Comparison of ENCODE assay signal across 1 cellular context in genomic region chr1:165137551-165138316, GRCh38.
TF ChIP-seq lines count a peak whose summit lies in the region.

No MANE protein-coding gene starts in this region.

TF ChIP-seq in HepG2, 621 proteins besides CTCF, POLR2A, EP300 and RAD21 (continued from another document and continues in another):
- TF ChIP-seq TEAD3 (CRISPR knock-in tag; optimal IDR thresholded peaks at IDR 0.05; ENCODE audit: borderline replicate concordance) (peak; percentile 74), MAX (IDR thresholded peaks at IDR 0.05) (0 out of 2 replicates have a peak, but pooled peaks have one; percentile 29), ETV5 (CRISPR knock-in tag; IDR thresholded peaks at IDR 0.05; ENCODE audit: borderline replicate concordance) (no peak), MXD3 (CRISPR knock-in tag; IDR thresholded peaks at IDR 0.05) (no peak), DNMT3B (CRISPR knock-in tag; conservative IDR thresholded peaks at IDR 0.05) (no peak), NBN (conservative IDR thresholded peaks at IDR 0.05) (no peak), HDAC2 (CRISPR knock-in tag; IDR thresholded peaks at IDR 0.05) (peak; percentile 88), TFDP1 (CRISPR knock-in tag; IDR thresholded peaks at IDR 0.05; ENCODE audit: borderline replicate concordance) (no peak), SMYD3 (CRISPR knock-in tag; IDR thresholded peaks at IDR 0.05) (no peak), PAXIP1 (CRISPR knock-in tag; conservative IDR thresholded peaks at IDR 0.05) (peak; percentile 83), HNRNPUL1 (IDR thresholded peaks at IDR 0.05; ENCODE audit: low read depth, low read length) (no peak), ZNF431 (CRISPR knock-in tag; IDR thresholded peaks at IDR 0.05; ENCODE audit: borderline replicate concordance, low read depth) (no peak), KLF6 (CRISPR knock-in tag; IDR thresholded peaks at IDR 0.05) (no peak), CHD4 (IDR thresholded peaks at IDR 0.05; ENCODE audit: borderline replicate concordance, low read length) (no peak), ZBTB2 (CRISPR knock-in tag; IDR thresholded peaks at IDR 0.05; ENCODE audit: low read depth) (no peak), ZNF564 (CRISPR knock-in tag; IDR thresholded peaks at IDR 0.05) (no peak), ZNF496 (CRISPR knock-in tag; IDR thresholded peaks at IDR 0.05; ENCODE audit: insufficient replicate concordance) (no peak), NCOA2 (CRISPR knock-in tag; IDR thresholded peaks at IDR 0.05) (peak; percentile 93), HOXA9 (CRISPR knock-in tag; IDR thresholded peaks at IDR 0.05; ENCODE audit: borderline replicate concordance) (no peak), RELA (CRISPR knock-in tag; IDR thresholded peaks at IDR 0.05) (no peak), ZNF768 (CRISPR knock-in tag; IDR thresholded peaks at IDR 0.05) (no peak), ZSCAN22 (CRISPR knock-in tag; IDR thresholded peaks at IDR 0.05) (no peak), MIER2 (CRISPR knock-in tag; IDR thresholded peaks at IDR 0.05) (no peak), ISX (CRISPR knock-in tag; conservative IDR thresholded peaks at IDR 0.05) (no peak), CREBL2 (CRISPR knock-in tag; IDR thresholded peaks at IDR 0.05; ENCODE audit: borderline replicate concordance) (no peak), ZNF883 (CRISPR knock-in tag; IDR thresholded peaks at IDR 0.05; ENCODE audit: not compliant biosample characterization) (no peak), SNRNP70 (IDR thresholded peaks at IDR 0.05; ENCODE audit: low read depth, low read length) (no peak), CREB1 (IDR thresholded peaks at IDR 0.05) (no peak), CREB1 (CRISPR knock-in tag; IDR thresholded peaks at IDR 0.05) (peak; percentile 59; the same call in 1 of the 2 replicates), MTA1 (CRISPR knock-in tag; IDR thresholded peaks at IDR 0.05; ENCODE audit: borderline replicate concordance) (no peak), GTF2F1 (IDR thresholded peaks at IDR 0.05; ENCODE audit: low read length) (no peak), TEF (CRISPR knock-in tag; IDR thresholded peaks at IDR 0.05) (no peak), FOXM1 (CRISPR knock-in tag; IDR thresholded peaks at IDR 0.05) (no peak), HDAC6 (IDR thresholded peaks at IDR 0.05; ENCODE audit: low read depth, low read length) (no peak), GPBP1L1 (CRISPR knock-in tag; IDR thresholded peaks at IDR 0.05) (no peak), NCOA5 (CRISPR knock-in tag; IDR thresholded peaks at IDR 0.05) (no peak), TAF15 (IDR thresholded peaks at IDR 0.05; ENCODE audit: low read depth, low read length, poor library complexity, severe bottlenecking) (no peak)
- TF ChIP-seq, protein P1, sequence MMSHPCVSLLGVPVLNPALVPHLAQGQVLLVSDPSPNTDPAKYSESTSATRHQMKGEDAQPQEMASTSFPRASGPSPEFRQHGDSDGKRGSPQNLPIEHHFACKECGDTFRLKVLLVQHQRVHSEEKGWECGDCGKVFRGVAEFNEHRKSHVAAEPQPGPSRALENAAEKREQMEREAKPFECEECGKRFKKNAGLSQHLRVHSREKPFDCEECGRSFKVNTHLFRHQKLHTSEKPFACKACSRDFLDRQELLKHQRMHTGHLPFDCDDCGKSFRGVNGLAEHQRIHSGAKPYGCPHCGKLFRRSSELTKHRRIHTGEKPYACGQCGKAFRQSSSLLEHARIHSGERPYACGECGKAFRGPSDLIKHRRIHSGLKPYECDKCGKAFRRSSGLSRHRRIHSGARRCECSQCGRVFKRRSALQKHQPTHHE (CRISPR knock-in tag; IDR thresholded peaks at IDR 0.05; ENCODE audit: borderline replicate concordance), result no peak
- TF ChIP-seq, protein P2, sequence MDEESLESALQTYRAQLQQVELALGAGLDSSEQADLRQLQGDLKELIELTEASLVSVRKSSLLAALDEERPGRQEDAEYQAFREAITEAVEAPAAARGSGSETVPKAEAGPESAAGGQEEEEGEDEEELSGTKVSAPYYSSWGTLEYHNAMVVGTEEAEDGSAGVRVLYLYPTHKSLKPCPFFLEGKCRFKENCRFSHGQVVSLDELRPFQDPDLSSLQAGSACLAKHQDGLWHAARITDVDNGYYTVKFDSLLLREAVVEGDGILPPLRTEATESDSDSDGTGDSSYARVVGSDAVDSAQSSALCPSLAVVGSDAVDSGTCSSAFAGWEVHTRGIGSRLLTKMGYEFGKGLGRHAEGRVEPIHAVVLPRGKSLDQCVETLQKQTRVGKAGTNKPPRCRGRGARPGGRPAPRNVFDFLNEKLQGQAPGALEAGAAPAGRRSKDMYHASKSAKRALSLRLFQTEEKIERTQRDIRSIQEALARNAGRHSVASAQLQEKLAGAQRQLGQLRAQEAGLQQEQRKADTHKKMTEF (CRISPR knock-in tag; IDR thresholded peaks at IDR 0.05), result peak; percentile 43; the same call in 1 of the 2 replicates
- TF ChIP-seq, protein P3, sequence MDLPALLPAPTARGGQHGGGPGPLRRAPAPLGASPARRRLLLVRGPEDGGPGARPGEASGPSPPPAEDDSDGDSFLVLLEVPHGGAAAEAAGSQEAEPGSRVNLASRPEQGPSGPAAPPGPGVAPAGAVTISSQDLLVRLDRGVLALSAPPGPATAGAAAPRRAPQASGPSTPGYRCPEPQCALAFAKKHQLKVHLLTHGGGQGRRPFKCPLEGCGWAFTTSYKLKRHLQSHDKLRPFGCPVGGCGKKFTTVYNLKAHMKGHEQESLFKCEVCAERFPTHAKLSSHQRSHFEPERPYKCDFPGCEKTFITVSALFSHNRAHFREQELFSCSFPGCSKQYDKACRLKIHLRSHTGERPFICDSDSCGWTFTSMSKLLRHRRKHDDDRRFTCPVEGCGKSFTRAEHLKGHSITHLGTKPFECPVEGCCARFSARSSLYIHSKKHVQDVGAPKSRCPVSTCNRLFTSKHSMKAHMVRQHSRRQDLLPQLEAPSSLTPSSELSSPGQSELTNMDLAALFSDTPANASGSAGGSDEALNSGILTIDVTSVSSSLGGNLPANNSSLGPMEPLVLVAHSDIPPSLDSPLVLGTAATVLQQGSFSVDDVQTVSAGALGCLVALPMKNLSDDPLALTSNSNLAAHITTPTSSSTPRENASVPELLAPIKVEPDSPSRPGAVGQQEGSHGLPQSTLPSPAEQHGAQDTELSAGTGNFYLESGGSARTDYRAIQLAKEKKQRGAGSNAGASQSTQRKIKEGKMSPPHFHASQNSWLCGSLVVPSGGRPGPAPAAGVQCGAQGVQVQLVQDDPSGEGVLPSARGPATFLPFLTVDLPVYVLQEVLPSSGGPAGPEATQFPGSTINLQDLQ (CRISPR knock-in tag; IDR thresholded peaks at IDR 0.05), result no peak
- TF ChIP-seq, protein P4, sequence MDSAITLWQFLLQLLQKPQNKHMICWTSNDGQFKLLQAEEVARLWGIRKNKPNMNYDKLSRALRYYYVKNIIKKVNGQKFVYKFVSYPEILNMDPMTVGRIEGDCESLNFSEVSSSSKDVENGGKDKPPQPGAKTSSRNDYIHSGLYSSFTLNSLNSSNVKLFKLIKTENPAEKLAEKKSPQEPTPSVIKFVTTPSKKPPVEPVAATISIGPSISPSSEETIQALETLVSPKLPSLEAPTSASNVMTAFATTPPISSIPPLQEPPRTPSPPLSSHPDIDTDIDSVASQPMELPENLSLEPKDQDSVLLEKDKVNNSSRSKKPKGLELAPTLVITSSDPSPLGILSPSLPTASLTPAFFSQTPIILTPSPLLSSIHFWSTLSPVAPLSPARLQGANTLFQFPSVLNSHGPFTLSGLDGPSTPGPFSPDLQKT (CRISPR knock-in tag; IDR thresholded peaks at IDR 0.05; ENCODE audit: borderline replicate concordance), result no peak
- TF ChIP-seq, protein P5, sequence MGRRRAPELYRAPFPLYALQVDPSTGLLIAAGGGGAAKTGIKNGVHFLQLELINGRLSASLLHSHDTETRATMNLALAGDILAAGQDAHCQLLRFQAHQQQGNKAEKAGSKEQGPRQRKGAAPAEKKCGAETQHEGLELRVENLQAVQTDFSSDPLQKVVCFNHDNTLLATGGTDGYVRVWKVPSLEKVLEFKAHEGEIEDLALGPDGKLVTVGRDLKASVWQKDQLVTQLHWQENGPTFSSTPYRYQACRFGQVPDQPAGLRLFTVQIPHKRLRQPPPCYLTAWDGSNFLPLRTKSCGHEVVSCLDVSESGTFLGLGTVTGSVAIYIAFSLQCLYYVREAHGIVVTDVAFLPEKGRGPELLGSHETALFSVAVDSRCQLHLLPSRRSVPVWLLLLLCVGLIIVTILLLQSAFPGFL (CRISPR knock-in tag; IDR thresholded peaks at IDR 0.05), result no peak
- TF ChIP-seq, protein P6, sequence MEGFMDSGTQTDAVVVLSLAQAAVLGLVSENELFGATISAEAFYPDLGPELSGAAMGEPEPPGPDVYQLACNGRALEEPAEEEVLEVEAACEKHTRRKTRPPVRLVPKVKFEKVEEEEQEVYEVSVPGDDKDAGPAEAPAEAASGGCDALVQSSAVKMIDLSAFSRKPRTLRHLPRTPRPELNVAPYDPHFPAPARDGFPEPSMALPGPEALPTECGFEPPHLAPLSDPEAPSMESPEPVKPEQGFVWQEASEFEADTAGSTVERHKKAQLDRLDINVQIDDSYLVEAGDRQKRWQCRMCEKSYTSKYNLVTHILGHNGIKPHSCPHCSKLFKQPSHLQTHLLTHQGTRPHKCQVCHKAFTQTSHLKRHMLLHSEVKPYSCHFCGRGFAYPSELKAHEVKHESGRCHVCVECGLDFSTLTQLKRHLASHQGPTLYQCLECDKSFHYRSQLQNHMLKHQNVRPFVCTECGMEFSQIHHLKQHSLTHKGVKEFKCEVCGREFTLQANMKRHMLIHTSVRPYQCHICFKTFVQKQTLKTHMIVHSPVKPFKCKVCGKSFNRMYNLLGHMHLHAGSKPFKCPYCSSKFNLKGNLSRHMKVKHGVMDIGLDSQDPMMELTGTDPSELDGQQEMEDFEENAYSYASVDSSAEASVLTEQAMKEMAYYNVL (CRISPR knock-in tag; IDR thresholded peaks at IDR 0.05; ENCODE audit: borderline replicate concordance), result peak; percentile 71; the same call in 1 of the 2 replicates
- TF ChIP-seq, protein P7, sequence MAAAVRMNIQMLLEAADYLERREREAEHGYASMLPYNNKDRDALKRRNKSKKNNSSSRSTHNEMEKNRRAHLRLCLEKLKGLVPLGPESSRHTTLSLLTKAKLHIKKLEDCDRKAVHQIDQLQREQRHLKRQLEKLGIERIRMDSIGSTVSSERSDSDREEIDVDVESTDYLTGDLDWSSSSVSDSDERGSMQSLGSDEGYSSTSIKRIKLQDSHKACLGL (CRISPR knock-in tag; IDR thresholded peaks at IDR 0.05), result no peak
